ENCODE assay signal across 13 cellular contexts in genomic region chr14:103296007-103296406, GRCh38. TPM values are rescaled to one million over a fixed set of nuclear protein-coding genes. Genes with fewer than 3 reads are reported as not detected.
DNase-seq lines count a peak whose midpoint lies in the region; ATAC-seq and TF ChIP-seq lines count a peak whose summit lies in the region.
"Had no signal": no experiment of that assay in that cellular context is flagged by ENCODE, and none has a peak within 500 bp of the region (broad histone marks: within the 10 kb centered on the region; RNA-seq: fewer than 3 reads in every experiment).

No MANE protein-coding gene starts in this region.

- ATAC-seq in left cardiac atrium (no peak), GM21423 (IDR thresholded peaks at IDR 0.05; ENCODE audit: unreplicated experiment) (no peak)

- intact Hi-C loops in left cardiac atrium (cut with DNase I) = loop anchor here in 1 of 2 donors (10.0 kb wide), 1 partner anchor 111 kb away; no protein-coding TSS in a partner anchor

- no peaks in the 10 kb centered on the region for H3K9me3 ChIP-seq in cardiac muscle cell (ENCODE audit: low read depth)
- no peaks in the 10 kb centered on the region for H3K9me3 ChIP-seq in adipocyte (ENCODE audit: control insufficient read depth, low read length)
- H3K9me3 ChIP-seq: esophagus muscularis mucosa had no signal

- H3K27ac ChIP-seq in cardiac muscle cell = no peak overlapping the region
- H3K27ac ChIP-seq: esophagus muscularis mucosa, parathyroid adenoma had no signal

- H3K36me3 ChIP-seq in cardiac muscle cell = no peaks in the 10 kb centered on the region
- H3K36me3 ChIP-seq in adipocyte (ENCODE audit: control insufficient read depth, insufficient read depth, low read length, severe bottlenecking) = no peaks in the 10 kb centered on the region
- H3K36me3 ChIP-seq: esophagus muscularis mucosa had no signal

- DNase-seq in cardiac muscle cell (ENCODE audit: low read depth in 1 of 2, low spot score in 1 of 2) (peak; percentile 15 to 62), left cardiac atrium (no peak), adipocyte (ENCODE audit: low read depth) (peak; percentile 38), fibroblast of pulmonary artery (ENCODE audit: low read depth) (peak; percentile 26), stromal cell of bone marrow (ENCODE audit: low read depth) (peak; percentile 36), NCI-H187 treated with DMSO at 0.1 percent for 48 hours (lab: John Stamatoyannopoulos, UW) (no peak), SHP77 (lab: John Stamatoyannopoulos, UW) (no peak)
- DNase-seq: activated CD4-positive, alpha-beta T cell treated with anti-CD3 and anti-CD28 coated beads, Interleukin-2, amount 50 U/mL, for 1 hour; Kasumi-1; NCI-H2107 had no signal

- H3K4me1 ChIP-seq in cardiac muscle cell (ENCODE audit: low read depth) (peaks cover 4% of the 10 kb centered on the region), adipocyte (ENCODE audit: control insufficient read depth, insufficient read depth, low read length) (peaks cover 6% of the 10 kb centered on the region)
- H3K4me1 ChIP-seq: parathyroid adenoma had no signal

- H3K27me3 ChIP-seq in cardiac muscle cell = peaks cover 8% of the 10 kb centered on the region
- H3K27me3 ChIP-seq in adipocyte (replicated peaks; ENCODE audit: control insufficient read depth, insufficient read depth, low read length) = no peaks in the 10 kb centered on the region

- TF ChIP-seq CTCF in cardiac muscle cell (IDR thresholded peaks at IDR 0.05; ENCODE audit: low read depth, low read length) (no peak), fibroblast of pulmonary artery (IDR thresholded peaks at IDR 0.05; ENCODE audit: low read length, missing control alignments) (no peak)

- H3K4me3 ChIP-seq in cardiac muscle cell (no peak overlapping the region), adipocyte (ENCODE audit: low read length) (no peak overlapping the region), fibroblast of pulmonary artery (replicated peaks; ENCODE audit: low read depth, low read length) (no peak overlapping the region)
- H3K4me3 ChIP-seq: esophagus muscularis mucosa had no signal

- no peak overlapping the region for H3K9ac ChIP-seq in adipocyte (ENCODE audit: low read length)
- H3K9ac ChIP-seq: parathyroid adenoma had no signal

RNA-seq across cellular contexts. Expression of gene EIF5, which starts 38.0 kb away (rescaled TPM):
- total RNA-seq in cardiac muscle cell (132 and 149 TPM in 2 replicates), left cardiac atrium (100 to 1,000 TPM; 246 to 287 TPM)
- polyA plus RNA-seq in cardiac muscle cell = 318 and 441 TPM in 2 replicates

Comparison
In these comparisons a context has a peak if more than half of its experiments do, and no peak if none do; other contexts are left out.
1. DNase-seq: peak in cardiac muscle cell (2 of 2), adipocyte (single experiment), fibroblast of pulmonary artery (single experiment) and stromal cell of bone marrow (single experiment); none in left cardiac atrium (single experiment), NCI-H187 treated with DMSO at 0.1 percent for 48 hours (single experiment) and SHP77 (0 of 2).